1 cellular context compared by ENCODE assay signal in genomic region chr21:41948404-41948895, GRCh38.
TF ChIP-seq lines count a peak whose summit lies in the region.

No MANE protein-coding gene starts in this region.

TF ChIP-seq in WTC11, 78 proteins besides CTCF, POLR2A, EP300 and RAD21 (continued from another document):
- TF ChIP-seq PRDM15 (CRISPR knock-in tag; IDR thresholded peaks at IDR 0.05): no peak
- no peak for TF ChIP-seq PRRX2 (CRISPR knock-in tag; IDR thresholded peaks at IDR 0.05)
- no peak for TF ChIP-seq CREM (CRISPR knock-in tag; IDR thresholded peaks at IDR 0.05)
